In genomic region chr14:71521736-71522135, GRCh38 we compare ENCODE assay signal across 28 cellular contexts.
DNase-seq lines count a peak whose midpoint lies in the region; ATAC-seq, FAIRE-seq and TF ChIP-seq lines count a peak whose summit lies in the region.
"Had no signal": no experiment of that assay in that cellular context is flagged by ENCODE, and none has a peak within 500 bp of the region (broad histone marks: within the 10 kb centered on the region; RNA-seq: fewer than 3 reads in every experiment).

No MANE protein-coding gene starts in this region.

- intact Hi-C loops in PC-9 (cut with micrococcal nuclease; ENCODE audit: unreplicated experiment) (no loop called here), heart left ventricle (cut with DNase I) (no loop called here)

- TF ChIP-seq POLR2A in heart left ventricle (IDR thresholded peaks at IDR 0.05): no peak

- H3K9me3 ChIP-seq in PC-9 (ENCODE audit: insufficient read depth, low read depth) (no peaks in the 10 kb centered on the region), heart left ventricle (no peaks in the 10 kb centered on the region)
- H3K9me3 ChIP-seq: breast epithelium, gastrocnemius medialis, vagina had no signal

- peaks cover 41% of the 10 kb centered on the region for H3K79me2 ChIP-seq in PC-9 (ENCODE audit: low read depth)

- TF ChIP-seq CTCF in PC-9 (conservative IDR thresholded peaks at IDR 0.05) (no peak), heart left ventricle (IDR thresholded peaks at IDR 0.05) (no peak)

- H3K4me3 ChIP-seq in PC-9 (no peak overlapping the region), heart left ventricle (no peak overlapping the region)
- H3K4me3 ChIP-seq: breast epithelium, gastrocnemius medialis, smooth muscle cell, vagina had no signal

- no peaks in the 10 kb centered on the region for H3K36me3 ChIP-seq in PC-9 (ENCODE audit: low read depth)
- no peaks in the 10 kb centered on the region for H3K36me3 ChIP-seq in heart left ventricle
- H3K36me3 ChIP-seq: breast epithelium, gastrocnemius medialis, vagina had no signal

- peaks cover 11% of the 10 kb centered on the region for H4K20me1 ChIP-seq in PC-9 (ENCODE audit: insufficient read depth)

- peak; percentile 32 for DNase-seq in COR-L47 (lab: John Stamatoyannopoulos, UW)
- DNase-seq in HTR-8/SVneo (ENCODE audit: insufficient read length, low spot score): no peak
- no peak for DNase-seq in PC-9
- DNase-seq in left kidney (ENCODE audit: low read depth, low spot score): peak; percentile 20
- no peak for DNase-seq in RCC 7860 (ENCODE audit: low spot score)
- DNase-seq in heart left ventricle: no peak
- DNase-seq in COLO668 (lab: John Stamatoyannopoulos, UW; ENCODE audit: unreplicated experiment): no peak
- DNase-seq: activated CD4-positive, alpha-beta memory T cell treated with anti-CD3 and anti-CD28 coated beads, Interleukin-2, amount 10 ng/mL, durations not matched to agents 7 days and 5 days; activated CD4-positive, CD25-positive, alpha-beta regulatory T cell treated with anti-CD3 and anti-CD28 coated beads, Interleukin-2, amount 50 U/mL, for 72 hours; activated CD8-positive, alpha-beta memory T cell treated with anti-CD3 and anti-CD28 coated beads, Interleukin-2, amount 50 U/mL, for 4 hours; AML-193; amygdala; CD4-positive, CD25-positive, alpha-beta regulatory T cell; DMS 273 treated with DMSO at 0.1 percent for 48 hours; EL; gastrocnemius medialis; NCI-H1694 treated with DMSO at 0.1 percent for 48 hours; NCI-H510A; OCI-M1; Right ventricle myocardium superior; stimulated activated naive CD8-positive, alpha-beta T cell treated with anti-CD3 and anti-CD28 coated beads, Interleukin-15, amount 100 ng/mL, for 72 hours had no signal

- WGBS in heart left ventricle, 4 donors: 95 to 97% (median 95%) methylated on average over 2 of the region's 2 CpGs

- H3K27me3 ChIP-seq in PC-9 (ENCODE audit: insufficient read depth, low read depth) (no peaks in the 10 kb centered on the region), heart left ventricle (no peaks in the 10 kb centered on the region)
- H3K27me3 ChIP-seq: breast epithelium, gastrocnemius medialis, vagina had no signal

- no peak overlapping the region for H3K4me2 ChIP-seq in PC-9
- H3K4me2 ChIP-seq: smooth muscle cell had no signal

- H2AFZ ChIP-seq in PC-9: no peak overlapping the region
- H2AFZ ChIP-seq: parathyroid adenoma had no signal

- POLR2A ChIA-PET in PC-9 (lab: Charles Lee; ENCODE audit: unreplicated experiment): no interaction called here

- no peak for ATAC-seq in GM21447 (IDR thresholded peaks at IDR 0.05; ENCODE audit: unreplicated experiment)
- ATAC-seq in heart left ventricle: no peak
- ATAC-seq: gastrocnemius medialis; HepG2; stimulated activated naive CD8-positive, alpha-beta T cell treated with anti-CD3 and anti-CD28 coated beads, Interleukin-15, amount 100 ng/mL, for 72 hours had no signal

- H3F3A ChIP-seq in PC-9 (ENCODE audit: insufficient read depth, low read depth): peaks cover 12% of the 10 kb centered on the region; the same call in 1 of the 2 replicates

- CTCF ChIA-PET in PC-9 (lab: Charles Lee): no interaction called here

- 0 out of 2 replicates have a peak overlapping the region, but pooled peaks have one; percentile 15 for H3K27ac ChIP-seq in PC-9
- H3K27ac ChIP-seq in heart left ventricle: no peak overlapping the region
- H3K27ac ChIP-seq: breast epithelium, gastrocnemius medialis, parathyroid adenoma, vagina had no signal

- BruUV-seq in PC-9 (replicated peaks; lab: Mats Ljungman, UMichigan): no TSS peak

- no peaks in the 10 kb centered on the region for H3K9me2 ChIP-seq in PC-9 (ENCODE audit: insufficient read depth)

- FAIRE-seq in HTR-8/SVneo (lab: Jason Lieb, UNC) (peak; percentile 92), RCC 7860 (lab: Jason Lieb, UNC) (no peak)
- FAIRE-seq: H54, HepG2 had no signal

- H3K4me1 ChIP-seq in PC-9 (replicated peaks; ENCODE audit: insufficient read depth): peaks cover 14% of the 10 kb centered on the region; the same call in 1 of the 2 replicates
- H3K4me1 ChIP-seq in heart left ventricle: peaks cover 0 to 9% (median 0%) of the 10 kb centered on the region in 12 donors
- H3K4me1 ChIP-seq: breast epithelium, gastrocnemius medialis, parathyroid adenoma, vagina had no signal

Comparison
In these comparisons a context has a peak if more than half of its experiments do, and no peak if none do; other contexts are left out.
1. DNase-seq: peak in COR-L47 (single experiment) and left kidney (single experiment); none in HTR-8/SVneo (single experiment), PC-9 (0 of 2), RCC 7860 (single experiment), heart left ventricle (0 of 5) and COLO668 (single experiment).